In the genomic region with DNA sequence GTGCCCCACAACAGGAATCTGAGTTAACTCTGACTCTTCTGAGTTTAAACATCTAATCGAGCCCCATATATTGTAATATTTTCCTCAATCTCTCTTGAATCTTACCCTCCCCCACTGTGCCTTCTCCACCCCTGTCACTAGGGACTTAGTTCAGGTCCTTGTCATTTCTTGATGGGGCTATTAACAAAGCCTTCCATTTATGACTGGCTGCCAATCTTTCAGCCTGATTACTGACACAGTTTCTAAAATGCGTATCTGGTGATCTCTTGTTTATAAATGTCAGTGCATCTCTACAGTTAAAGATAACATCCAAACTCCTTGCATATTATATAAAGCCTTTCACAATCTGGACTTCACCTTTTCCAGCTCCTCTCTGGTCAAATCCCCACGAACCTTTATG, we compare ENCODE assay signal across 3 cellular contexts.
"Had no signal": no experiment of that assay in that cellular context is flagged by ENCODE, and none has a peak within 500 bp of the region (broad histone marks: within the 10 kb centered on the region; RNA-seq: fewer than 3 reads in every experiment).

No MANE protein-coding gene starts in this region.

- H3K4me3 ChIP-seq: GM12878 had no signal

- DNase-seq: GDM1, GF-D8 had no signal
